ENCODE assay signal across 16 cellular contexts in the genomic region with DNA sequence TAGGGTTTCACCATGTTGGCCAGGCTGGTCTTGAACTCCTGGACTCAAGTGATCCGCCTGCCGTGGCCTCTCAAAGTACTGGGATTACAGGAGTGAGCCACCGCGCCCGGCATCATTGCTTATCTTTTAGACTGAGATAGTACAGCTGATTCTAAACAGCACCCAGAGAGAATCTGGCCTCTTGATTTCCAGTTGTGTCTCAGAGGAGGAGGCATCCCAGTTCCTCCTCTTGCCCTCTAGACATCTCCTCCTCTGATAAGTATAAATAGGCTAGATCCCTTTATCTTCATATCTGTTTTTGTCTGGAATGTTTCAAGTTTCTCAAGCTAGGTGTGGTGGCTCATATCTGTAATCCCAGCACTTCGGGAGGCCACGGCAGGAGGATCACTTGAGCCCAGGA. TPM values are rescaled to one million over a fixed set of nuclear protein-coding genes. Genes with fewer than 3 reads are reported as not detected.
DNase-seq lines count a peak whose midpoint lies in the region; ATAC-seq and TF ChIP-seq lines count a peak whose summit lies in the region.
"Had no signal": no experiment of that assay in that cellular context is flagged by ENCODE, and none has a peak within 500 bp of the region (broad histone marks: within the 10 kb centered on the region; RNA-seq: fewer than 3 reads in every experiment).

No MANE protein-coding gene starts in this region.

- intact Hi-C loops in CD4-positive, alpha-beta T cell (cut with DNase I, micrococcal nuclease) = no loop called here
- intact Hi-C loops in esophagus squamous epithelium (cut with DNase I) = no loop called here

- no peak for ATAC-seq in CD4-positive, alpha-beta T cell (ENCODE audit: poor library complexity)
- ATAC-seq in RWPE2 (ENCODE audit: low read depth) = no peak
- ATAC-seq: activated naive CD8-positive, alpha-beta T cell treated with anti-CD3 and anti-CD28 coated beads, Interleukin-2, amount 50 U/mL, for 24 hours; left colon had no signal

- H3K36me3 Mint-ChIP-seq in CD4-positive, alpha-beta T cell (ENCODE audit: low read depth) = peaks cover 76% of the 10 kb centered on the region

- H3K4me3 ChIP-seq in RWPE2 (ENCODE audit: severe bottlenecking) (no peak overlapping the region), esophagus squamous epithelium (no peak overlapping the region), smooth muscle cell (no peak overlapping the region)
- H3K4me3 ChIP-seq: mucosa of descending colon, thoracic aorta had no signal

- no peaks in the 10 kb centered on the region for H3K9me3 ChIP-seq in CD4-positive, alpha-beta T cell (ENCODE audit: control insufficient read depth, low read length)
- no peaks in the 10 kb centered on the region for H3K9me3 ChIP-seq in RWPE2 (ENCODE audit: severe bottlenecking)
- no peaks in the 10 kb centered on the region for H3K9me3 ChIP-seq in esophagus squamous epithelium
- no peaks in the 10 kb centered on the region for H3K9me3 ChIP-seq in smooth muscle cell (replicated peaks; ENCODE audit: low read depth)
- H3K9me3 ChIP-seq: mucosa of descending colon, thoracic aorta had no signal

- peaks cover 91% of the 10 kb centered on the region for H3K79me2 ChIP-seq in smooth muscle cell (ENCODE audit: low read depth)

- 85 to 87% methylated on average over 7 of the region's 7 CpGs for WGBS in esophagus squamous epithelium, 2 donors
- WGBS in smooth muscle cell (ENCODE audit: low lambda C conversion rate) = 57% methylated on average over 7 of the region's 7 CpGs

- POLR2A ChIA-PET in CD4-positive, alpha-beta T cell (lab: Charles Lee) = interaction anchor here (2.4 kb wide), 1 partner anchor 42 kb away, joined by 6 read pairs; no protein-coding TSS in a partner anchor

- H3K9ac ChIP-seq in smooth muscle cell (ENCODE audit: low read depth) = no peak overlapping the region

- H4K20me1 ChIP-seq in smooth muscle cell (ENCODE audit: low read depth) = peaks cover 98% of the 10 kb centered on the region

- H3K4me1 ChIP-seq in RWPE2 (ENCODE audit: insufficient read depth, poor library complexity, severe bottlenecking) (peaks cover 32% of the 10 kb centered on the region), esophagus squamous epithelium (peaks cover 59 to 100% (median 70%) of the 10 kb centered on the region in 3 donors), smooth muscle cell (ENCODE audit: low read depth) (peaks cover 24% of the 10 kb centered on the region)

- H3K27me3 ChIP-seq in CD4-positive, alpha-beta T cell (ENCODE audit: control insufficient read depth, insufficient read depth, low read length) = no peaks in the 10 kb centered on the region
- H3K27me3 ChIP-seq in RWPE2 (ENCODE audit: insufficient read depth, poor library complexity, severe bottlenecking) (no peaks in the 10 kb centered on the region), esophagus squamous epithelium (no peaks in the 10 kb centered on the region), smooth muscle cell (ENCODE audit: low read depth) (no peaks in the 10 kb centered on the region)
- H3K27me3 ChIP-seq: foreskin keratinocyte had no signal

- no peak for TF ChIP-seq CTCF in CD4-positive, alpha-beta T cell (IDR thresholded peaks at IDR 0.05)
- TF ChIP-seq CTCF in RWPE2 (IDR thresholded peaks at IDR 0.05; ENCODE audit: poor library complexity, severe bottlenecking) (no peak), esophagus squamous epithelium (IDR thresholded peaks at IDR 0.05) (no peak), smooth muscle cell (IDR thresholded peaks at IDR 0.05; ENCODE audit: borderline replicate concordance, insufficient read depth, poor library complexity, severe bottlenecking) (no peak)

- H3K27ac Mint-ChIP-seq in CD4-positive, alpha-beta T cell = peak overlapping the region; percentile 47
- H3K27ac Mint-ChIP-seq: activated naive CD8-positive, alpha-beta T cell treated with anti-CD3 and anti-CD28 coated beads, Interleukin-2, amount 50 U/mL, for 24 hours had no signal

- H3K27me3 Mint-ChIP-seq in CD4-positive, alpha-beta T cell = no peaks in the 10 kb centered on the region
- H3K27me3 Mint-ChIP-seq: activated naive CD8-positive, alpha-beta T cell treated with anti-CD3 and anti-CD28 coated beads, Interleukin-2, amount 50 U/mL, for 24 hours; central memory CD8-positive, alpha-beta T cell had no signal

- H3F3A ChIP-seq in smooth muscle cell (ENCODE audit: low read depth) = peaks cover 6% of the 10 kb centered on the region

- no peak overlapping the region for H3K4me3 Mint-ChIP-seq in CD4-positive, alpha-beta T cell
- H3K4me3 Mint-ChIP-seq: activated naive CD8-positive, alpha-beta T cell treated with anti-CD3 and anti-CD28 coated beads, Interleukin-2, amount 50 U/mL, for 24 hours; central memory CD8-positive, alpha-beta T cell had no signal

- no peaks in the 10 kb centered on the region for H3K9me3 Mint-ChIP-seq in CD4-positive, alpha-beta T cell
- H3K9me3 Mint-ChIP-seq: activated naive CD8-positive, alpha-beta T cell treated with anti-CD3 and anti-CD28 coated beads, Interleukin-2, amount 50 U/mL, for 24 hours; central memory CD8-positive, alpha-beta T cell had no signal

- H2AFZ ChIP-seq in smooth muscle cell (ENCODE audit: low read depth) = no peak overlapping the region

- no peak for DNase-seq in CD4-positive, alpha-beta T cell
- DNase-seq in RWPE2 (ENCODE audit: low spot score) (no peak), esophagus squamous epithelium (lab: John Stamatoyannopoulos, UW) (no peak), smooth muscle cell (lab: John Stamatoyannopoulos, UW; ENCODE audit: unreplicated experiment) (no peak), NCI-H1417 treated with DMSO at 0.1 percent for 48 hours (lab: John Stamatoyannopoulos, UW) (no peak), LoVo (ENCODE audit: low spot score) (no peak), HK-2 (ENCODE audit: unreplicated experiment) (no peak)
- DNase-seq: activated naive CD8-positive, alpha-beta T cell treated with anti-CD3 and anti-CD28 coated beads, Interleukin-2, amount 50 U/mL, for 24 hours; left colon; NCI-H187; NCI-H510A; SHP77 treated with DMSO at 0.1 percent for 48 hours had no signal

- H3K4me2 ChIP-seq in smooth muscle cell = peak overlapping the region; percentile 21

- no peak for TF ChIP-seq POLR2A in esophagus squamous epithelium (IDR thresholded peaks at IDR 0.05)

- H3K27ac ChIP-seq in CD4-positive, alpha-beta T cell (ENCODE audit: low read depth, low read length) = no peak overlapping the region
- peak overlapping the region; percentile 57 for H3K27ac ChIP-seq in RWPE2 (ENCODE audit: poor library complexity, severe bottlenecking)
- H3K27ac ChIP-seq in esophagus squamous epithelium = peak overlapping the region; percentile 59 to 96 (median 74)
- H3K27ac ChIP-seq in smooth muscle cell (ENCODE audit: low read depth) = peak overlapping the region; percentile 71
- H3K27ac ChIP-seq: foreskin keratinocyte, thoracic aorta had no signal

- peaks cover 86% of the 10 kb centered on the region for H3K4me1 Mint-ChIP-seq in CD4-positive, alpha-beta T cell (ENCODE audit: low read depth)

- CTCF ChIA-PET in CD4-positive, alpha-beta T cell (lab: Charles Lee) = interaction anchor here (1.0 kb wide), 1 partner anchor 8 kb away, joined by 3 read pairs; no protein-coding TSS in a partner anchor

- peaks cover 35% of the 10 kb centered on the region for H3K36me3 ChIP-seq in RWPE2 (ENCODE audit: low read depth)
- peaks cover 0 to 25% (median 0%) of the 10 kb centered on the region in 3 donors for H3K36me3 ChIP-seq in esophagus squamous epithelium
- no peaks in the 10 kb centered on the region for H3K36me3 ChIP-seq in smooth muscle cell (ENCODE audit: low read depth)
- H3K36me3 ChIP-seq: thoracic aorta had no signal

RNA-seq across cellular contexts. Expression of a gene that starts 7.0 kb away (rescaled TPM):
- 10 to 100 TPM; 18.4 to 21.0 TPM for total RNA-seq in CD4-positive, alpha-beta T cell
- total RNA-seq in esophagus squamous epithelium (10 to 100 TPM; 47.0 to 91.0 (median 62.2) TPM), smooth muscle cell (14.2 and 16.9 TPM in 2 replicates)
- polyA plus RNA-seq in smooth muscle cell = 23.3 and 32.4 TPM in 2 replicates

RNA-seq across cellular contexts. Expression of a gene that starts 32.7 kb away (rescaled TPM):
- 1 to 10 TPM; 4.0 to 4.8 TPM for total RNA-seq in CD4-positive, alpha-beta T cell
- 1 to 10 TPM; 3.4 to 8.8 (median 6.1) TPM for total RNA-seq in esophagus squamous epithelium
- 13.6 and 15.3 TPM in 2 replicates for total RNA-seq in smooth muscle cell
- 12.1 and 13.7 TPM in 2 replicates for polyA plus RNA-seq in smooth muscle cell
